ENCODE assay signal across 1 cellular context in genomic region chr6:138970856-138971425, GRCh38.
TF ChIP-seq lines count a peak whose summit lies in the region.

No MANE protein-coding gene starts in this region.

TF ChIP-seq in GM23338, 12 proteins besides CTCF, POLR2A, EP300 and RAD21 (continued from another document):
- TF ChIP-seq ZNF462 (CRISPR knock-in tag; IDR thresholded peaks at IDR 0.05) (no peak), ETS1 (IDR thresholded peaks at IDR 0.05) (no peak), ZNF114 (CRISPR knock-in tag; IDR thresholded peaks at IDR 0.05) (no peak)
